ENCODE assay signal across 9 cellular contexts in genomic region chr3:48896991-48897390, GRCh38. TPM values are rescaled to one million over a fixed set of nuclear protein-coding genes. Genes with fewer than 3 reads are reported as not detected.
DNase-seq lines count a peak whose midpoint lies in the region; ATAC-seq and TF ChIP-seq lines count a peak whose summit lies in the region.
"Had no signal": no experiment of that assay in that cellular context is flagged by ENCODE, and none has a peak within 500 bp of the region (broad histone marks: within the 10 kb centered on the region; RNA-seq: fewer than 3 reads in every experiment).

No MANE protein-coding gene starts in this region.

- no peaks in the 10 kb centered on the region for H3K27me3 Mint-ChIP-seq in activated CD4-positive, alpha-beta memory T cell treated with anti-CD3 and anti-CD28 coated beads, Interleukin-2, amount 10 ng/mL, durations not matched to agents 7 days and 5 days
- H3K27me3 Mint-ChIP-seq in activated CD4-positive, alpha-beta memory T cell treated with anti-CD3 and anti-CD28 coated beads for 36 hours, result no peaks in the 10 kb centered on the region
- no peaks in the 10 kb centered on the region for H3K27me3 Mint-ChIP-seq in dendritic cell treated with granulocyte-macrophage colony-stimulating factor and Interleukin-4, amounts not matched to agents 40 ng/mL and 50 ng/mL, for 4 days

- peaks cover 4% of the 10 kb centered on the region for H3K36me3 Mint-ChIP-seq in activated CD4-positive, alpha-beta memory T cell treated with anti-CD3 and anti-CD28 coated beads, Interleukin-2, amount 10 ng/mL, durations not matched to agents 7 days and 5 days (ENCODE audit: low read depth)
- H3K36me3 Mint-ChIP-seq in activated CD4-positive, alpha-beta memory T cell treated with anti-CD3 and anti-CD28 coated beads for 36 hours, result no peaks in the 10 kb centered on the region
- peaks cover 6% of the 10 kb centered on the region for H3K36me3 Mint-ChIP-seq in dendritic cell treated with granulocyte-macrophage colony-stimulating factor and Interleukin-4, amounts not matched to agents 40 ng/mL and 50 ng/mL, for 4 days (ENCODE audit: low read depth)

- WGBS in spleen, 5 donors, result 64 to 88% (median 73%) methylated on average over 1 of the region's 1 CpG
- WGBS in adrenal gland, 4 donors, result 55 to 71% (median 65%) methylated on average over 1 of the region's 1 CpG

- H3K27ac Mint-ChIP-seq in activated CD4-positive, alpha-beta memory T cell treated with anti-CD3 and anti-CD28 coated beads, Interleukin-2, amount 10 ng/mL, durations not matched to agents 7 days and 5 days, result peak overlapping the region; percentile 22
- no peak overlapping the region for H3K27ac Mint-ChIP-seq in activated CD4-positive, alpha-beta memory T cell treated with anti-CD3 and anti-CD28 coated beads for 36 hours
- peak overlapping the region; percentile 53 for H3K27ac Mint-ChIP-seq in dendritic cell treated with granulocyte-macrophage colony-stimulating factor and Interleukin-4, amounts not matched to agents 40 ng/mL and 50 ng/mL, for 4 days

- intact Hi-C loops in activated CD4-positive, alpha-beta memory T cell treated with anti-CD3 and anti-CD28 coated beads for 36 hours (cut with micrococcal nuclease), result loop anchor here (5.0 kb wide), 1 partner anchor 50 kb away; the partner anchor contains the start of gene PRKAR2A
- intact Hi-C loops in dendritic cell treated with granulocyte-macrophage colony-stimulating factor and Interleukin-4, amounts not matched to agents 40 ng/mL and 50 ng/mL, for 4 days (cut with micrococcal nuclease), result loop anchor here (10.0 kb wide), 1 partner anchor 52 kb away; the partner anchor contains the start of gene PRKAR2A
- intact Hi-C loops in spleen (cut with DNase I; ENCODE audit: low total_unique reads), result loop anchor here (10.0 kb wide), 1 partner anchor 52 kb away; the partner anchor contains the start of gene PRKAR2A
- intact Hi-C loops in adrenal gland (cut with DNase I), result no loop called here

- H3K4me3 ChIP-seq in spleen, result peak overlapping the region in 1 of 8 donors; percentile 94
- no peak overlapping the region for H3K4me3 ChIP-seq in adrenal gland

- no peaks in the 10 kb centered on the region for H3K9me3 ChIP-seq in spleen
- no peaks in the 10 kb centered on the region for H3K9me3 ChIP-seq in adrenal gland (replicated peaks in 1 of 3)

- DNase-seq in activated CD4-positive, alpha-beta memory T cell treated with anti-CD3 and anti-CD28 coated beads, Interleukin-2, amount 10 ng/mL, durations not matched to agents 7 days and 5 days, result no peak
- DNase-seq in activated CD4-positive, alpha-beta memory T cell treated with anti-CD3 and anti-CD28 coated beads for 36 hours, result no peak
- DNase-seq in NOMO-1 (lab: John Stamatoyannopoulos, UW; ENCODE audit: unreplicated experiment in 2 of 2), result peak; percentile 53 to 63
- no peak for DNase-seq in spleen
- no peak for DNase-seq in A172 (ENCODE audit: low spot score)
- DNase-seq in adrenal gland, result no peak
- DNase-seq: NCI-H774 had no signal

- H3K27ac ChIP-seq in spleen (peak overlapping the region in 5 of 8 donors; percentile 38 to 92 (median 91)), adrenal gland (peak overlapping the region in 1 of 5 donors; percentile 42)

- TF ChIP-seq CTCF in spleen (IDR thresholded peaks at IDR 0.05 in 8 of 11, conservative IDR thresholded peaks at IDR 0.05 in 3 of 11) (no peak), adrenal gland (IDR thresholded peaks at IDR 0.05) (no peak)

- peaks cover 40% of the 10 kb centered on the region for H3K4me1 Mint-ChIP-seq in activated CD4-positive, alpha-beta memory T cell treated with anti-CD3 and anti-CD28 coated beads, Interleukin-2, amount 10 ng/mL, durations not matched to agents 7 days and 5 days
- H3K4me1 Mint-ChIP-seq in activated CD4-positive, alpha-beta memory T cell treated with anti-CD3 and anti-CD28 coated beads for 36 hours (ENCODE audit: low read depth), result peaks cover 29% of the 10 kb centered on the region
- H3K4me1 Mint-ChIP-seq in dendritic cell treated with granulocyte-macrophage colony-stimulating factor and Interleukin-4, amounts not matched to agents 40 ng/mL and 50 ng/mL, for 4 days (ENCODE audit: low read depth), result peaks cover 34% of the 10 kb centered on the region

- H3K9me3 Mint-ChIP-seq in activated CD4-positive, alpha-beta memory T cell treated with anti-CD3 and anti-CD28 coated beads, Interleukin-2, amount 10 ng/mL, durations not matched to agents 7 days and 5 days, result no peaks in the 10 kb centered on the region
- H3K9me3 Mint-ChIP-seq in activated CD4-positive, alpha-beta memory T cell treated with anti-CD3 and anti-CD28 coated beads for 36 hours, result no peaks in the 10 kb centered on the region
- H3K9me3 Mint-ChIP-seq in dendritic cell treated with granulocyte-macrophage colony-stimulating factor and Interleukin-4, amounts not matched to agents 40 ng/mL and 50 ng/mL, for 4 days, result no peaks in the 10 kb centered on the region

- H3K36me3 ChIP-seq in spleen, result peaks cover 0 to 4% (median under 1%) of the 10 kb centered on the region in 6 donors
- H3K36me3 ChIP-seq in adrenal gland (replicated peaks in 1 of 2), result no peaks in the 10 kb centered on the region

- no peak for TF ChIP-seq POLR2A in spleen (IDR thresholded peaks at IDR 0.05)
- TF ChIP-seq POLR2A in adrenal gland (IDR thresholded peaks at IDR 0.05), result no peak

- peaks cover 8 to 38% (median 31%) of the 10 kb centered on the region in 6 donors for H3K4me1 ChIP-seq in spleen
- peaks cover 18 to 23% of the 10 kb centered on the region in 2 donors for H3K4me1 ChIP-seq in adrenal gland (replicated peaks in 1 of 2)

- POLR2A ChIA-PET in activated CD4-positive, alpha-beta memory T cell treated with anti-CD3 and anti-CD28 coated beads, Interleukin-2, amount 10 ng/mL, durations not matched to agents 7 days and 5 days (lab: Charles Lee), result interaction anchor here (1.1 to 4.4 kb wide), 7 partner anchors 18 to 181 kb away, joined by 3 to 91 read pairs (median 6); partner anchors contain the start of genes ARIH2, IP6K2 and PRKAR2A
- POLR2A ChIA-PET in activated CD4-positive, alpha-beta memory T cell treated with anti-CD3 and anti-CD28 coated beads for 36 hours (lab: Charles Lee), result interaction anchor here (1.0 to 3.5 kb wide), 3 partner anchors 22 to 125 kb away, joined by 3 to 28 read pairs (median 8); partner anchors contain the start of genes ARIH2 and NDUFAF3

- CTCF ChIA-PET in activated CD4-positive, alpha-beta memory T cell treated with anti-CD3 and anti-CD28 coated beads, Interleukin-2, amount 10 ng/mL, durations not matched to agents 7 days and 5 days (lab: Charles Lee), result interaction anchor here (1.2 to 4.0 kb wide), 5 partner anchors 22 to 157 kb away, joined by 3 to 25 read pairs (median 8); partner anchors contain the start of gene ARIH2
- CTCF ChIA-PET in activated CD4-positive, alpha-beta memory T cell treated with anti-CD3 and anti-CD28 coated beads for 36 hours (lab: Charles Lee), result interaction anchor here (0.6 to 2.4 kb wide), 4 partner anchors 22 to 621 kb away, joined by 3 to 15 read pairs (median 8); partner anchors contain the start of gene ARIH2

- ATAC-seq in HG03442 (IDR thresholded peaks at IDR 0.05; ENCODE audit: unreplicated experiment), result no peak

- H3K4me3 Mint-ChIP-seq in activated CD4-positive, alpha-beta memory T cell treated with anti-CD3 and anti-CD28 coated beads, Interleukin-2, amount 10 ng/mL, durations not matched to agents 7 days and 5 days, result peak overlapping the region; percentile 89
- no peak overlapping the region for H3K4me3 Mint-ChIP-seq in activated CD4-positive, alpha-beta memory T cell treated with anti-CD3 and anti-CD28 coated beads for 36 hours
- no peak overlapping the region for H3K4me3 Mint-ChIP-seq in dendritic cell treated with granulocyte-macrophage colony-stimulating factor and Interleukin-4, amounts not matched to agents 40 ng/mL and 50 ng/mL, for 4 days

- H3K27me3 ChIP-seq in spleen (replicated peaks in 1 of 7), result no peaks in the 10 kb centered on the region
- H3K27me3 ChIP-seq in adrenal gland, result no peaks in the 10 kb centered on the region

RNA-seq across cellular contexts. Expression of gene SLC25A20, which starts 1.7 kb away (rescaled TPM):
- 10 to 100 TPM; 25.6 to 29.5 TPM for total RNA-seq in activated CD4-positive, alpha-beta memory T cell treated with anti-CD3 and anti-CD28 coated beads, Interleukin-2, amount 10 ng/mL, durations not matched to agents 7 days and 5 days
- total RNA-seq in activated CD4-positive, alpha-beta memory T cell treated with anti-CD3 and anti-CD28 coated beads for 36 hours, result 10 to 100 TPM; 16.7 to 18.2 TPM
- total RNA-seq in spleen (10 to 100 TPM; 13.0 to 51.2 (median 26.8) TPM), adrenal gland (10 to 100 TPM; 31.8 to 63.6 (median 49.1) TPM)
- polyA plus RNA-seq in spleen (10 to 100 TPM; 16.1 to 31.7 (median 17.0) TPM), adrenal gland (10 to 100 TPM; 15.5 to 70.6 (median 18.1) TPM)
- 23.9 and 45.5 TPM in 2 replicates for total RNA-seq in A172 (2014; rRNA removed; shearing (Covaris generic))

RNA-seq across cellular contexts. Expression of gene ARIH2, which starts 21.7 kb away (rescaled TPM):
- total RNA-seq in activated CD4-positive, alpha-beta memory T cell treated with anti-CD3 and anti-CD28 coated beads, Interleukin-2, amount 10 ng/mL, durations not matched to agents 7 days and 5 days, result 100 to 1,000 TPM; 100 TPM
- total RNA-seq in activated CD4-positive, alpha-beta memory T cell treated with anti-CD3 and anti-CD28 coated beads for 36 hours, result 100 to 1,000 TPM; 109 to 130 TPM
- total RNA-seq in spleen (100 to 1,000 TPM in 4 of 7 donors, 10 to 100 TPM in 3; 92.3 to 112 (median 101) TPM), adrenal gland (100 to 1,000 TPM in 2 of 8 donors, 10 to 100 TPM in 6; 68.5 to 135 (median 84.0) TPM)
- polyA plus RNA-seq in spleen (10 to 100 TPM; 25.2 to 53.3 (median 32.3) TPM), adrenal gland (10 to 100 TPM; 46.7 to 84.8 (median 70.5) TPM)
- 71.3 and 76.1 TPM in 2 replicates for total RNA-seq in A172 (2014; rRNA removed; shearing (Covaris generic))

RNA-seq across cellular contexts. Expression of gene PRKAR2A, which starts 49.3 kb away (rescaled TPM):
- total RNA-seq in activated CD4-positive, alpha-beta memory T cell treated with anti-CD3 and anti-CD28 coated beads, Interleukin-2, amount 10 ng/mL, durations not matched to agents 7 days and 5 days, result 10 to 100 TPM; 28.3 to 29.7 TPM
- total RNA-seq in activated CD4-positive, alpha-beta memory T cell treated with anti-CD3 and anti-CD28 coated beads for 36 hours, result 10 to 100 TPM; 30.4 to 32.7 TPM
- total RNA-seq in spleen (10 to 100 TPM; 15.3 to 38.5 (median 26.3) TPM), adrenal gland (100 to 1,000 TPM in 2 of 8 donors, 10 to 100 TPM in 6; 33.0 to 177 (median 68.5) TPM)
- polyA plus RNA-seq in spleen (1 to 10 TPM; 4.8 to 8.3 (median 5.0) TPM), adrenal gland (10 to 100 TPM in 2 of 3 donors, 1 to 10 TPM in 1; 8.4 to 41.1 (median 12.6) TPM)
- 33.9 and 37.3 TPM in 2 replicates for total RNA-seq in A172 (2014; rRNA removed; shearing (Covaris generic))

Comparison
In these comparisons a context has a peak if more than half of its experiments do, and no peak if none do; other contexts are left out.
1. DNase-seq: peak in NOMO-1 (2 of 2); none in activated CD4-positive, alpha-beta memory T cell treated with anti-CD3 and anti-CD28 coated beads, Interleukin-2, amount 10 ng/mL, durations not matched to agents 7 days and 5 days (single experiment), activated CD4-positive, alpha-beta memory T cell treated with anti-CD3 and anti-CD28 coated beads for 36 hours (single experiment), spleen (single experiment), A172 (single experiment) and adrenal gland (0 of 7).
2. intact Hi-C loops: an anchor here in activated CD4-positive, alpha-beta memory T cell treated with anti-CD3 and anti-CD28 coated beads for 36 hours (5.0 kb wide), dendritic cell treated with granulocyte-macrophage colony-stimulating factor and Interleukin-4, amounts not matched to agents 40 ng/mL and 50 ng/mL, for 4 days (10.0 kb wide) and spleen (10.0 kb wide); none called in adrenal gland.